1 cellular context compared by ENCODE assay signal in genomic region chr12:13573698-13574321, GRCh38.
TF ChIP-seq lines count a peak whose summit lies in the region.

No MANE protein-coding gene starts in this region.

TF ChIP-seq in GM12878, 131 proteins besides CTCF, POLR2A, EP300 and RAD21 (continued from another document):
- TF ChIP-seq KLF5 (IDR thresholded peaks at IDR 0.05; ENCODE audit: partially characterized antibody) = no peak
- no peak for TF ChIP-seq NBN (IDR thresholded peaks at IDR 0.05)
